8 cellular contexts compared by ENCODE assay signal in genomic region chr2:18991177-18992168, GRCh38.
DNase-seq lines count a peak whose midpoint lies in the region; ATAC-seq, FAIRE-seq and TF ChIP-seq lines count a peak whose summit lies in the region.

No MANE protein-coding gene starts in this region.

- peaks cover 0 to 7% (median 4%) of the 10 kb centered on the region in 7 donors for H3K9me3 Mint-ChIP-seq in CD14-positive monocyte

- TF ChIP-seq POLR2A in prostate gland (IDR thresholded peaks at IDR 0.05) = no peak

- intact Hi-C loops in prostate gland (cut with DNase I) (no loop called here), CD14-positive monocyte (cut with micrococcal nuclease) (no loop called here)

- no peak for ATAC-seq in HG02981 (IDR thresholded peaks at IDR 0.05; ENCODE audit: unreplicated experiment)

- H3K36me3 Mint-ChIP-seq in CD14-positive monocyte = no peaks in the 10 kb centered on the region

- no peaks in the 10 kb centered on the region for H3K27me3 ChIP-seq in prostate gland (replicated peaks; ENCODE audit: insufficient read depth)

- no peak overlapping the region for H3K4me3 Mint-ChIP-seq in CD14-positive monocyte

- 23% methylated on average over 5 of the region's 5 CpGs for WGBS in prostate gland

- H3K27me3 Mint-ChIP-seq in CD14-positive monocyte (ENCODE audit: low read depth in 3 of 3) = no peaks in the 10 kb centered on the region

- H3K27ac ChIP-seq in prostate gland = no peak overlapping the region

- H3K9me3 ChIP-seq in prostate gland = no peaks in the 10 kb centered on the region

- no peaks in the 10 kb centered on the region for H3K36me3 ChIP-seq in prostate gland

- H3K4me1 Mint-ChIP-seq in CD14-positive monocyte = no peaks in the 10 kb centered on the region

- peak; percentile 72 for DNase-seq in DMS79 treated with DMSO at 0.1 percent for 48 hours (lab: John Stamatoyannopoulos, UW)
- DNase-seq in NCI-H524 (lab: John Stamatoyannopoulos, UW) = peak; percentile 99 to 100
- DNase-seq in fibroblast of gingiva (ENCODE audit: low read depth) = peak; percentile 88
- DNase-seq in prostate gland (ENCODE audit: low spot score) = peak; percentile 92
- no peak for DNase-seq in activated naive CD4-positive, alpha-beta T cell (lab: John Stamatoyannopoulos, UW)
- DNase-seq in CD14-positive monocyte (ENCODE audit: low spot score) = no peak
- no peak for DNase-seq in frontal cortex (ENCODE audit: low spot score in 2 of 2)

- no peak overlapping the region for H3K4me3 ChIP-seq in prostate gland

- no peaks in the 10 kb centered on the region for H3K4me1 ChIP-seq in prostate gland (replicated peaks)

- no peak overlapping the region for H3K27ac Mint-ChIP-seq in CD14-positive monocyte

- FAIRE-seq in frontal cortex (lab: Jason Lieb, UNC) = no peak

- no peak for TF ChIP-seq CTCF in prostate gland (IDR thresholded peaks at IDR 0.05)
- TF ChIP-seq CTCF in CD14-positive monocyte (IDR thresholded peaks at IDR 0.05) = no peak

Comparison
In these comparisons a context has a peak if more than half of its experiments do, and no peak if none do; other contexts are left out.
1. DNase-seq: peak in DMS79 treated with DMSO at 0.1 percent for 48 hours (single experiment), NCI-H524 (2 of 2), fibroblast of gingiva (single experiment) and prostate gland (single experiment); none in activated naive CD4-positive, alpha-beta T cell (0 of 4), CD14-positive monocyte (single experiment) and frontal cortex (0 of 2).